ENCODE assay signal across 1 cellular context in genomic region chr1:46179138-46180081, GRCh38.
TF ChIP-seq lines count a peak whose summit lies in the region.

No MANE protein-coding gene starts in this region.

TF ChIP-seq in GM23338, 12 proteins besides CTCF, POLR2A, EP300 and RAD21 (continued from another document):
- TF ChIP-seq, protein P1, sequence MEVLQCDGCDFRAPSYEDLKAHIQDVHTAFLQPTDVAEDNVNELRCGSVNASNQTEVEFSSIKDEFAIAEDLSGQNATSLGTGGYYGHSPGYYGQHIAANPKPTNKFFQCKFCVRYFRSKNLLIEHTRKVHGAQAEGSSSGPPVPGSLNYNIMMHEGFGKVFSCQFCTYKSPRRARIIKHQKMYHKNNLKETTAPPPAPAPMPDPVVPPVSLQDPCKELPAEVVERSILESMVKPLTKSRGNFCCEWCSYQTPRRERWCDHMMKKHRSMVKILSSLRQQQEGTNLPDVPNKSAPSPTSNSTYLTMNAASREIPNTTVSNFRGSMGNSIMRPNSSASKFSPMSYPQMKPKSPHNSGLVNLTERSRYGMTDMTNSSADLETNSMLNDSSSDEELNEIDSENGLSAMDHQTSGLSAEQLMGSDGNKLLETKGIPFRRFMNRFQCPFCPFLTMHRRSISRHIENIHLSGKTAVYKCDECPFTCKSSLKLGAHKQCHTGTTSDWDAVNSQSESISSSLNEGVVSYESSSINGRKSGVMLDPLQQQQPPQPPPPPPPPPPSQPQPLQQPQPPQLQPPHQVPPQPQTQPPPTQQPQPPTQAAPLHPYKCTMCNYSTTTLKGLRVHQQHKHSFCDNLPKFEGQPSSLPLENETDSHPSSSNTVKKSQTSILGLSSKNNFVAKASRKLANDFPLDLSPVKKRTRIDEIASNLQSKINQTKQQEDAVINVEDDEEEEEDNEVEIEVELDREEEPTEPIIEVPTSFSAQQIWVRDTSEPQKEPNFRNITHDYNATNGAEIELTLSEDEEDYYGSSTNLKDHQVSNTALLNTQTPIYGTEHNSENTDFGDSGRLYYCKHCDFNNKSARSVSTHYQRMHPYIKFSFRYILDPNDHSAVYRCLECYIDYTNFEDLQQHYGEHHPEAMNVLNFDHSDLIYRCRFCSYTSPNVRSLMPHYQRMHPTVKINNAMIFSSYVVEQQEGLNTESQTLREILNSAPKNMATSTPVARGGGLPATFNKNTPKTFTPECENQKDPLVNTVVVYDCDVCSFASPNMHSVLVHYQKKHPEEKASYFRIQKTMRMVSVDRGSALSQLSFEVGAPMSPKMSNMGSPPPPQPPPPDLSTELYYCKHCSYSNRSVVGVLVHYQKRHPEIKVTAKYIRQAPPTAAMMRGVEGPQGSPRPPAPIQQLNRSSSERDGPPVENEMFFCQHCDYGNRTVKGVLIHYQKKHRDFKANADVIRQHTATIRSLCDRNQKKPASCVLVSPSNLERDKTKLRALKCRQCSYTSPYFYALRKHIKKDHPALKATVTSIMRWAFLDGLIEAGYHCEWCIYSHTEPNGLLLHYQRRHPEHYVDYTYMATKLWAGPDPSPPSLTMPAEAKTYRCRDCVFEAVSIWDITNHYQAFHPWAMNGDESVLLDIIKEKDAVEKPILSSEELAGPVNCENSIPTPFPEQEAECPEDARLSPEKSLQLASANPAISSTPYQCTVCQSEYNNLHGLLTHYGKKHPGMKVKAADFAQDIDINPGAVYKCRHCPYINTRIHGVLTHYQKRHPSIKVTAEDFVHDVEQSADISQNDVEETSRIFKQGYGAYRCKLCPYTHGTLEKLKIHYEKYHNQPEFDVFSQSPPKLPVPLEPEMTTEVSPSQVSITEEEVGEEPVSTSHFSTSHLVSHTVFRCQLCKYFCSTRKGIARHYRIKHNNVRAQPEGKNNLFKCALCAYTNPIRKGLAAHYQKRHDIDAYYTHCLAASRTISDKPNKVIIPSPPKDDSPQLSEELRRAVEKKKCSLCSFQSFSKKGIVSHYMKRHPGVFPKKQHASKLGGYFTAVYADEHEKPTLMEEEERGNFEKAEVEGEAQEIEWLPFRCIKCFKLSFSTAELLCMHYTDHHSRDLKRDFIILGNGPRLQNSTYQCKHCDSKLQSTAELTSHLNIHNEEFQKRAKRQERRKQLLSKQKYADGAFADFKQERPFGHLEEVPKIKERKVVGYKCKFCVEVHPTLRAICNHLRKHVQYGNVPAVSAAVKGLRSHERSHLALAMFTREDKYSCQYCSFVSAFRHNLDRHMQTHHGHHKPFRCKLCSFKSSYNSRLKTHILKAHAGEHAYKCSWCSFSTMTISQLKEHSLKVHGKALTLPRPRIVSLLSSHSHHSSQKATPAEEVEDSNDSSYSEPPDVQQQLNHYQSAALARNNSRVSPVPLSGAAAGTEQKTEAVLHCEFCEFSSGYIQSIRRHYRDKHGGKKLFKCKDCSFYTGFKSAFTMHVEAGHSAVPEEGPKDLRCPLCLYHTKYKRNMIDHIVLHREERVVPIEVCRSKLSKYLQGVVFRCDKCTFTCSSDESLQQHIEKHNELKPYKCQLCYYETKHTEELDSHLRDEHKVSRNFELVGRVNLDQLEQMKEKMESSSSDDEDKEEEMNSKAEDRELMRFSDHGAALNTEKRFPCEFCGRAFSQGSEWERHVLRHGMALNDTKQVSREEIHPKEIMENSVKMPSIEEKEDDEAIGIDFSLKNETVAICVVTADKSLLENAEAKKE (CRISPR knock-in tag; IDR thresholded peaks at IDR 0.05): no peak
- TF ChIP-seq EZH2 (IDR thresholded peaks at IDR 0.05; ENCODE audit: low read depth, unreplicated experiment) (no peak), STAT1 (IDR thresholded peaks at IDR 0.05; ENCODE audit: unreplicated experiment) (no peak), EZH2phosphoT487 (IDR thresholded peaks at IDR 0.05; ENCODE audit: unreplicated experiment) (no peak), ZNF331 (CRISPR knock-in tag; IDR thresholded peaks at IDR 0.05; ENCODE audit: low read depth) (no peak), ZNF114 (CRISPR knock-in tag; IDR thresholded peaks at IDR 0.05) (no peak), ETS1 (IDR thresholded peaks at IDR 0.05) (no peak), JUNB (IDR thresholded peaks at IDR 0.05; ENCODE audit: unreplicated experiment) (no peak)
- TF ChIP-seq, protein P2, sequence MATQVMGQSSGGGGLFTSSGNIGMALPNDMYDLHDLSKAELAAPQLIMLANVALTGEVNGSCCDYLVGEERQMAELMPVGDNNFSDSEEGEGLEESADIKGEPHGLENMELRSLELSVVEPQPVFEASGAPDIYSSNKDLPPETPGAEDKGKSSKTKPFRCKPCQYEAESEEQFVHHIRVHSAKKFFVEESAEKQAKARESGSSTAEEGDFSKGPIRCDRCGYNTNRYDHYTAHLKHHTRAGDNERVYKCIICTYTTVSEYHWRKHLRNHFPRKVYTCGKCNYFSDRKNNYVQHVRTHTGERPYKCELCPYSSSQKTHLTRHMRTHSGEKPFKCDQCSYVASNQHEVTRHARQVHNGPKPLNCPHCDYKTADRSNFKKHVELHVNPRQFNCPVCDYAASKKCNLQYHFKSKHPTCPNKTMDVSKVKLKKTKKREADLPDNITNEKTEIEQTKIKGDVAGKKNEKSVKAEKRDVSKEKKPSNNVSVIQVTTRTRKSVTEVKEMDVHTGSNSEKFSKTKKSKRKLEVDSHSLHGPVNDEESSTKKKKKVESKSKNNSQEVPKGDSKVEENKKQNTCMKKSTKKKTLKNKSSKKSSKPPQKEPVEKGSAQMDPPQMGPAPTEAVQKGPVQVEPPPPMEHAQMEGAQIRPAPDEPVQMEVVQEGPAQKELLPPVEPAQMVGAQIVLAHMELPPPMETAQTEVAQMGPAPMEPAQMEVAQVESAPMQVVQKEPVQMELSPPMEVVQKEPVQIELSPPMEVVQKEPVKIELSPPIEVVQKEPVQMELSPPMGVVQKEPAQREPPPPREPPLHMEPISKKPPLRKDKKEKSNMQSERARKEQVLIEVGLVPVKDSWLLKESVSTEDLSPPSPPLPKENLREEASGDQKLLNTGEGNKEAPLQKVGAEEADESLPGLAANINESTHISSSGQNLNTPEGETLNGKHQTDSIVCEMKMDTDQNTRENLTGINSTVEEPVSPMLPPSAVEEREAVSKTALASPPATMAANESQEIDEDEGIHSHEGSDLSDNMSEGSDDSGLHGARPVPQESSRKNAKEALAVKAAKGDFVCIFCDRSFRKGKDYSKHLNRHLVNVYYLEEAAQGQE (IDR thresholded peaks at IDR 0.05; ENCODE audit: unreplicated experiment): no peak
